Comparison of ENCODE assay signal across 8 cellular contexts in genomic region chr4:15231265-15232091, GRCh38.
DNase-seq lines count a peak whose midpoint lies in the region; ATAC-seq and TF ChIP-seq lines count a peak whose summit lies in the region.

No MANE protein-coding gene starts in this region.

- H3K4me1 Mint-ChIP-seq in activated CD4-positive, alpha-beta memory T cell treated with anti-CD3 and anti-CD28 coated beads for 36 hours (ENCODE audit: low read depth) = peaks cover 28% of the 10 kb centered on the region
- peaks cover 10% of the 10 kb centered on the region for H3K4me1 Mint-ChIP-seq in memory B cell

- no peak overlapping the region for H3K4me3 ChIP-seq in BE2C (ENCODE audit: low read depth, low read length)

- DNase-seq in BE2C (peak; percentile 77), NCI-H748 (lab: John Stamatoyannopoulos, UW; ENCODE audit: unreplicated experiment) (peak; percentile 69), memory B cell (ENCODE audit: low spot score in 2 of 2) (peak; percentile 59)
- peak; percentile 81 for DNase-seq in activated CD4-positive, alpha-beta memory T cell treated with anti-CD3 and anti-CD28 coated beads for 36 hours
- peak; percentile 54 for DNase-seq in effector CD8-positive, alpha-beta T cell (lab: John Stamatoyannopoulos, UW)
- peak; percentile 28 to 36 for DNase-seq in stimulated activated CD8-positive, alpha-beta memory T cell treated with anti-CD3 and anti-CD28 coated beads, Interleukin-15, amount 100 ng/mL, for 48 hours (ENCODE audit: low read depth in 2 of 2)

- ATAC-seq in GM19023 (IDR thresholded peaks at IDR 0.05; ENCODE audit: unreplicated experiment) (peak; percentile 72), HG03175 (IDR thresholded peaks at IDR 0.05; ENCODE audit: unreplicated experiment) (peak; percentile 87), memory B cell (ENCODE audit: low read depth) (peak; percentile 89)

- no peaks in the 10 kb centered on the region for H3K4me1 ChIP-seq in BE2C

- POLR2A ChIA-PET in activated CD4-positive, alpha-beta memory T cell treated with anti-CD3 and anti-CD28 coated beads for 36 hours (lab: Charles Lee) = no interaction called here

- H3K27me3 ChIP-seq in BE2C = no peaks in the 10 kb centered on the region

- no peaks in the 10 kb centered on the region for H3K36me3 Mint-ChIP-seq in activated CD4-positive, alpha-beta memory T cell treated with anti-CD3 and anti-CD28 coated beads for 36 hours
- H3K36me3 Mint-ChIP-seq in memory B cell = no peaks in the 10 kb centered on the region

- H3K9me3 Mint-ChIP-seq in activated CD4-positive, alpha-beta memory T cell treated with anti-CD3 and anti-CD28 coated beads for 36 hours = no peaks in the 10 kb centered on the region
- no peaks in the 10 kb centered on the region for H3K9me3 Mint-ChIP-seq in memory B cell

- H3K9me3 ChIP-seq in BE2C = no peaks in the 10 kb centered on the region

- H3K36me3 ChIP-seq in BE2C = no peaks in the 10 kb centered on the region

- TF ChIP-seq CTCF in BE2C (IDR thresholded peaks at IDR 0.05; ENCODE audit: low read depth, low read length) = peak; percentile 77

- H3K27ac Mint-ChIP-seq in activated CD4-positive, alpha-beta memory T cell treated with anti-CD3 and anti-CD28 coated beads for 36 hours = no peak overlapping the region
- H3K27ac Mint-ChIP-seq in memory B cell = no peak overlapping the region

- H3K4me3 Mint-ChIP-seq in activated CD4-positive, alpha-beta memory T cell treated with anti-CD3 and anti-CD28 coated beads for 36 hours = no peak overlapping the region
- no peak overlapping the region for H3K4me3 Mint-ChIP-seq in memory B cell

- H3K27me3 Mint-ChIP-seq in activated CD4-positive, alpha-beta memory T cell treated with anti-CD3 and anti-CD28 coated beads for 36 hours = no peaks in the 10 kb centered on the region
- H3K27me3 Mint-ChIP-seq in memory B cell = no peaks in the 10 kb centered on the region

- CTCF ChIA-PET in activated CD4-positive, alpha-beta memory T cell treated with anti-CD3 and anti-CD28 coated beads for 36 hours (lab: Charles Lee) = interaction anchor here (0.6 to 4.1 kb wide), 16 partner anchors 11 to 524 kb away, joined by 3 to 50 read pairs (median 4); no protein-coding TSS in a partner anchor

- intact Hi-C loops in activated CD4-positive, alpha-beta memory T cell treated with anti-CD3 and anti-CD28 coated beads for 36 hours (cut with micrococcal nuclease) = loop anchor here (1.0 to 10.0 kb wide), 8 partner anchors 49 to 1577 kb away; partner anchors contain the start of genes CD38 and CPEB2
